36 cellular contexts compared by ENCODE assay signal in the genomic region with DNA sequence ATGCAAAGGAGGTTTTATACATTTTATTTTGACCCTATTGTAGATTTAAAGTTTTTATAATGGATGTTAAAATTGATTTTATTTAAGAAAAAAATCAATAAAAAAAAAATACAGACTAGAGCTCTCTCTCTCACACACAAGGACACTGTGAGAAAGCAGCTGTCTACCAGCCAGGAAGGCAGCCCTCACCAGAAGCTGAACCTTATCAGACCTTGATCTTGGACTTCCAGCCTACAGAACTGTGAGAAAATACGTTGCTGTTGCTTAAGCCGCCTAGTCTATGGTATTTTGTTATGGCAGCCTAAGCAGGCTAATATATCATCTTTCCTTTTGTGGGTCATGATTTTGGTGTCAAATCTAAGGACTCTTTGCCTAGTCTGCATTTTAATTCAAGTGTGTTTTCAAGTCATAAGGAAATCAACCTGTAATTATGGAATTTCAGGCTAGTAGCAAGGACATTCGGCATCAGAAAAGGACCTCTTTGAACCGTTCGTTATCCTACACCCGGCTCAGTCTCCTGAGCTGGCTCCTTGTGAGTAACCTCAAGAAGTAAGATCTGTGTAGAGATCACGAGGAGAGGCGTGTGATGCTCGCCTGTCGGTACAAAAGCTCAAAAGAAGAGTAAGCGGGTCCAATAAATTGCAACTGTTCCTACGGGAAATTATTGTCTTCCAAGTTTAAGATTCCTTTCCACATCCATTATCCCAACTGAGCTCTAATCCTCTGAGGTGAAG.
"Had no signal": no experiment of that assay in that cellular context is flagged by ENCODE, and none has a peak within 500 bp of the region (broad histone marks: within the 10 kb centered on the region; RNA-seq: fewer than 3 reads in every experiment).

No MANE protein-coding gene starts in this region.

- H3K4me3 ChIP-seq: MG63, Peyer's patch, SJSA1 had no signal

- DNase-seq: activated B cell treated with CpG ODN at 0.5 μM for 24 hours; activated CD4-positive, alpha-beta memory T cell treated with anti-CD3 and anti-CD28 coated beads for 36 hours; activated CD4-positive, alpha-beta T cell treated with anti-CD3 and anti-CD28 coated beads for 4 hours; activated CD4-positive, alpha-beta T cell treated with anti-CD3 and anti-CD28 coated beads, Interleukin-2, amount 50 U/mL, for 1 hour; activated CD4-positive, CD25-positive, alpha-beta regulatory T cell treated with anti-CD3 and anti-CD28 coated beads, Interleukin-2, amount 50 U/mL, for 72 hours; activated CD8-positive, alpha-beta memory T cell treated with anti-CD3 and anti-CD28 coated beads, Interleukin-2, amount 10 ng/mL, durations not matched to agents 7 days and 5 days; activated effector memory CD4-positive, alpha-beta T cell treated with anti-CD3 and anti-CD28 coated beads, Interleukin-2, amount 50 U/mL, for 16 hours; activated naive CD4-positive, alpha-beta T cell; activated naive CD4-positive, alpha-beta T cell treated with anti-CD3 and anti-CD28 coated beads, Interleukin-2, amount 50 U/mL, for 16 hours; activated naive CD8-positive, alpha-beta T cell treated with anti-CD3 and anti-CD28 coated beads for 36 hours; activated T-cell treated with anti-CD3 and anti-CD28 coated beads, Interleukin-2, amount 50 U/mL, for 1 hour; activated T-cell treated with anti-CD3 and anti-CD28 coated beads, Interleukin-2, amount 50 U/mL, for 72 hours; caudate nucleus; cerebellar nuclear complex; Kasumi-1; MG63; NCI-H1048; NCI-H1105 treated with DMSO at 0.1 percent for 48 hours; NCI-H1436; NCI-H1694; NCI-H2029; NCI-H345; NCI-H524 treated with DMSO at 0.1 percent for 48 hours; NK-92 treated with Interleukin-12 subunit alpha and Interleukin-12 subunit beta, amount 100 ng/mL, for 24 hours; PC-3; Peyer's patch; RPMI8226; SHP77 treated with DMSO at 0.1 percent for 48 hours; SW 1271; T-helper 1 cell; T-helper 2 cell; T-helper 9 cell had no signal

- H3K36me3 ChIP-seq: MG63, Peyer's patch, SJSA1 had no signal

- H3K27ac ChIP-seq: Peyer's patch, SJSA1, VCaP had no signal

- H3K27me3 ChIP-seq: Peyer's patch had no signal

- H3K9me3 ChIP-seq: MG63, Peyer's patch, SJSA1 had no signal

- ATAC-seq: activated CD8-positive, alpha-beta memory T cell treated with anti-CD3 and anti-CD28 coated beads, Interleukin-2, amount 10 ng/mL, durations not matched to agents 7 days and 5 days; activated T-cell treated with anti-CD3 and anti-CD28 coated beads, Interleukin-2, amount 50 U/mL, for 72 hours; activated T-helper 17 cell treated with anti-CD3 and anti-CD28 coated beads, Interleukin-2, amount 50 U/mL, for 72 hours; PC-3; SK-N-SH treated with all-trans-retinoic acid at 6 μM for 48 hours had no signal

- H3K4me1 ChIP-seq: Peyer's patch, SJSA1 had no signal
